Comparison of ENCODE assay signal across 30 cellular contexts in the genomic region with DNA sequence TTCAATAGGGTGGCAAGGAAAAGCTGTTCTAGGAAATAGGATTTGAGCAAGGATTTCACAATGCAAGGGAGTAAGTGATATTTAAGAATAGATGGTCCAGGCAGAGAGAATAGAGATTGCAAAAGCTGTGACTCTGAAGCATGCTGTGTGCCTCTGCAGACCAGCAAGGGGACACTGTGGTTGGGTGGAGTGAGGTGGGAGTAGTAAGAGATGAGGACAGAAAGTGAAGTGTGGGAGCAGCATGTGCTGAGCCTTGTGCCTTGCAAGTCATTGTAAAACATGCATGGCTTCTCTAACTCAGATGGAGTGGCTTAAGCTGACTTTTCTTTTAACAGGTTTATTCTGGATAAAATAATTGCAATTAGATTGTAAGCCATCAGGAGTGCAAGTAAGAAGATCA.
"Had no signal": no experiment of that assay in that cellular context is flagged by ENCODE, and none has a peak within 500 bp of the region (broad histone marks: within the 10 kb centered on the region; RNA-seq: fewer than 3 reads in every experiment).

No MANE protein-coding gene starts in this region.

- H3K27ac ChIP-seq: adrenal gland, ascending aorta, body of pancreas, brain microvascular endothelial cell, breast epithelium, cardiac muscle cell had no signal

- H3K4me3 ChIP-seq: adrenal gland, ascending aorta, body of pancreas, breast epithelium, cardiac muscle cell had no signal

- DNase-seq: activated effector memory CD4-positive, alpha-beta T cell treated with anti-CD3 and anti-CD28 coated beads, Interleukin-2, amount 50 U/mL, for 16 hours; activated effector memory CD4-positive, alpha-beta T cell treated with Interleukin-2 at 50 U/mL for 16 hours; activated gamma-delta T cell; activated gamma-delta T cell treated with Interleukin-2 at 50 U/mL for 16 hours; activated naive CD4-positive, alpha-beta T cell; activated naive CD4-positive, alpha-beta T cell treated with anti-CD3 and anti-CD28 coated beads for 36 hours; activated naive CD4-positive, alpha-beta T cell treated with anti-CD3 and anti-CD28 coated beads, Interleukin-2, amount 10 ng/mL, durations not matched to agents 7 days and 5 days; activated naive CD4-positive, alpha-beta T cell treated with anti-CD3 and anti-CD28 coated beads, Interleukin-2, amount 50 U/mL, for 16 hours; activated naive CD4-positive, alpha-beta T cell treated with Interleukin-2 at 50 U/mL for 16 hours; activated naive CD8-positive, alpha-beta T cell treated with anti-CD3 and anti-CD28 coated beads for 36 hours; activated naive CD8-positive, alpha-beta T cell treated with anti-CD3 and anti-CD28 coated beads, Interleukin-2, amount 10 ng/mL, durations not matched to agents 7 days and 5 days; activated naive CD8-positive, alpha-beta T cell treated with anti-CD3 and anti-CD28 coated beads, Interleukin-2, amount 50 U/mL, for 24 hours; activated T-cell treated with anti-CD3 and anti-CD28 coated beads, Interleukin-2, amount 50 U/mL, for 1 hour; activated T-cell treated with anti-CD3 and anti-CD28 coated beads, Interleukin-2, amount 50 U/mL, for 24 hours; activated T-cell treated with anti-CD3 and anti-CD28 coated beads, Interleukin-2, amount 50 U/mL, for 4 hours; activated T-cell treated with anti-CD3 and anti-CD28 coated beads, Interleukin-2, amount 50 U/mL, for 48 hours; activated T-cell treated with anti-CD3 and anti-CD28 coated beads, Interleukin-2, amount 50 U/mL, for 72 hours; adrenal gland; amniotic stem cell; amygdala; anterior cingulate cortex; aorta; body of pancreas; brain microvascular endothelial cell; caudate nucleus; central memory CD4-positive, alpha-beta T cell; cerebellar nuclear complex had no signal

- H3K36me3 ChIP-seq: adrenal gland, ascending aorta, brain microvascular endothelial cell, breast epithelium, cardiac muscle cell had no signal

- H3K27me3 ChIP-seq: adrenal gland, ascending aorta, body of pancreas, brain microvascular endothelial cell, breast epithelium, cardiac muscle cell had no signal

- H3K9me3 ChIP-seq: adrenal gland, ascending aorta, body of pancreas, breast epithelium had no signal

- H3K4me1 ChIP-seq: adrenal gland, ascending aorta, body of pancreas, breast epithelium had no signal
